28 cellular contexts compared by ENCODE assay signal in genomic region chrX:77514177-77514576, GRCh38.
"Had no signal": no experiment of that assay in that cellular context is flagged by ENCODE, and none has a peak within 500 bp of the region (broad histone marks: within the 10 kb centered on the region; RNA-seq: fewer than 3 reads in every experiment).

No MANE protein-coding gene starts in this region.

- H3K4me1 ChIP-seq: stomach, suprapubic skin, testis, thyroid gland, tibial artery, tibial nerve, transverse colon, upper lobe of left lung, upper lobe of right lung, uterus, vagina had no signal

- DNase-seq: stimulated activated CD4-positive, alpha-beta T cell treated with anti-CD3 and anti-CD28 coated beads, Interleukin-2, amount 100 ng/mL, for 48 hours; stimulated activated CD4-positive, alpha-beta T cell treated with anti-CD3 and anti-CD28 coated beads, Interleukin-4, amount 100 ng/mL, for 1 hour; stimulated activated CD4-positive, alpha-beta T cell treated with anti-CD3 and anti-CD28 coated beads, Interleukin-4, amount 100 ng/mL, for 24 hours; stimulated activated CD4-positive, alpha-beta T cell treated with anti-CD3 and anti-CD28 coated beads, Interleukin-4, amount 100 ng/mL, for 4 hours; stimulated activated CD8-positive, alpha-beta memory T cell treated with anti-CD3 and anti-CD28 coated beads, Interleukin-4, amount 100 ng/mL, for 48 hours; stimulated activated naive B cell treated with anti-CD40 and anti-IgM and Interleukin-4, amounts not matched to agents 10 μg/mL and 1 μg/mL and 100 μg/mL, for 72 hours; stimulated activated naive CD4-positive, alpha-beta T cell; stimulated activated naive CD4-positive, alpha-beta T cell treated with Interleukin-2 at 50 U/mL for 16 hours; stimulated activated naive CD8-positive, alpha-beta T cell treated with anti-CD3 and anti-CD28 coated beads, Interleukin-15, amount 100 ng/mL, for 72 hours; stimulated activated naive CD8-positive, alpha-beta T cell treated with anti-CD3 and anti-CD28 coated beads, Interleukin-15, Interleukin-2, amounts not matched to agents 100 U/mL and 50 U/mL, for 24 hours; stomach; substantia nigra; testis; thyroid gland; tibial artery; transverse colon; trophoblast cell; upper lobe of left lung; upper lobe of right lung; uterus had no signal

- H3K4me3 Mint-ChIP-seq: stimulated activated effector memory CD8-positive, alpha-beta T cell treated with anti-CD3 and anti-CD28 coated beads, Interleukin-12 subunit alpha, Interleukin-12 subunit beta, amount 100 ng/mL, for 72 hours; stimulated activated memory B cell treated with anti-CD40 and anti-IgM and Interleukin-4, amounts not matched to agents 10 μg/mL and 1 μg/mL and 100 μg/mL, for 72 hours; stimulated activated naive B cell treated with anti-CD40 and anti-IgM and Interleukin-4, amounts not matched to agents 10 μg/mL and 1 μg/mL and 100 μg/mL, for 72 hours; stimulated activated naive CD8-positive, alpha-beta T cell treated with anti-CD3 and anti-CD28 coated beads, Interleukin-15, amount 100 ng/mL, for 72 hours; stimulated activated naive CD8-positive, alpha-beta T cell treated with anti-CD3 and anti-CD28 coated beads, Interleukin-15, Interleukin-2, amounts not matched to agents 100 ng/mL and 50 ng/mL, for 24 hours; type B pancreatic cell had no signal

- ATAC-seq: stimulated activated effector memory CD8-positive, alpha-beta T cell treated with anti-CD3 and anti-CD28 coated beads, Interleukin-12 subunit alpha, Interleukin-12 subunit beta, amount 100 ng/mL, for 72 hours; stimulated activated memory B cell treated with anti-CD40 and anti-IgM and Interleukin-4, amounts not matched to agents 10 μg/mL and 1 μg/mL and 100 μg/mL, for 72 hours; stimulated activated naive B cell treated with anti-CD40 and anti-IgM and Interleukin-4, amounts not matched to agents 10 μg/mL and 1 μg/mL and 100 μg/mL, for 72 hours; stimulated activated naive CD8-positive, alpha-beta T cell treated with anti-CD3 and anti-CD28 coated beads, Interleukin-15, amount 100 ng/mL, for 72 hours; stimulated activated naive CD8-positive, alpha-beta T cell treated with anti-CD3 and anti-CD28 coated beads, Interleukin-15, Interleukin-2, amounts not matched to agents 100 U/mL and 50 U/mL, for 24 hours; upper lobe of right lung had no signal

- H3K27ac Mint-ChIP-seq: stimulated activated effector memory CD8-positive, alpha-beta T cell treated with anti-CD3 and anti-CD28 coated beads, Interleukin-12 subunit alpha, Interleukin-12 subunit beta, amount 100 ng/mL, for 72 hours; stimulated activated memory B cell treated with anti-CD40 and anti-IgM and Interleukin-4, amounts not matched to agents 10 μg/mL and 1 μg/mL and 100 μg/mL, for 72 hours; stimulated activated naive B cell treated with anti-CD40 and anti-IgM and Interleukin-4, amounts not matched to agents 10 μg/mL and 1 μg/mL and 100 μg/mL, for 72 hours; stimulated activated naive CD8-positive, alpha-beta T cell treated with anti-CD3 and anti-CD28 coated beads, Interleukin-15, amount 100 ng/mL, for 72 hours; stimulated activated naive CD8-positive, alpha-beta T cell treated with anti-CD3 and anti-CD28 coated beads, Interleukin-15, Interleukin-2, amounts not matched to agents 100 ng/mL and 50 ng/mL, for 24 hours; type B pancreatic cell had no signal

- H3K36me3 ChIP-seq: transverse colon, uterus had no signal

- H3K27me3 ChIP-seq: stomach, suprapubic skin, testis, thyroid gland, tibial artery, tibial nerve, transverse colon, upper lobe of left lung, upper lobe of right lung, uterus, vagina had no signal

- H3K4me1 Mint-ChIP-seq: stimulated activated memory B cell treated with anti-CD40 and anti-IgM and Interleukin-4, amounts not matched to agents 10 μg/mL and 1 μg/mL and 100 μg/mL, for 72 hours; stimulated activated naive CD8-positive, alpha-beta T cell treated with anti-CD3 and anti-CD28 coated beads, Interleukin-15, amount 100 ng/mL, for 72 hours had no signal

- H3K4me3 ChIP-seq: stomach, suprapubic skin, testis, thoracic aorta, thyroid gland, tibial artery, tibial nerve, transverse colon, upper lobe of left lung, upper lobe of right lung, uterus, vagina had no signal

- H3K9me3 Mint-ChIP-seq: stimulated activated effector memory CD8-positive, alpha-beta T cell treated with anti-CD3 and anti-CD28 coated beads, Interleukin-12 subunit alpha, Interleukin-12 subunit beta, amount 100 ng/mL, for 72 hours; stimulated activated naive CD8-positive, alpha-beta T cell treated with anti-CD3 and anti-CD28 coated beads, Interleukin-15, Interleukin-2, amounts not matched to agents 100 ng/mL and 50 ng/mL, for 24 hours had no signal

- H3K27me3 Mint-ChIP-seq: stimulated activated memory B cell treated with anti-CD40 and anti-IgM and Interleukin-4, amounts not matched to agents 10 μg/mL and 1 μg/mL and 100 μg/mL, for 72 hours; stimulated activated naive B cell treated with anti-CD40 and anti-IgM and Interleukin-4, amounts not matched to agents 10 μg/mL and 1 μg/mL and 100 μg/mL, for 72 hours; stimulated activated naive CD8-positive, alpha-beta T cell treated with anti-CD3 and anti-CD28 coated beads, Interleukin-15, amount 100 ng/mL, for 72 hours; stimulated activated naive CD8-positive, alpha-beta T cell treated with anti-CD3 and anti-CD28 coated beads, Interleukin-15, Interleukin-2, amounts not matched to agents 100 ng/mL and 50 ng/mL, for 24 hours; type B pancreatic cell had no signal

- H3K9me3 ChIP-seq: suprapubic skin, testis, thoracic aorta, thyroid gland, transverse colon, upper lobe of right lung, uterus had no signal

- H3K27ac ChIP-seq: stomach, suprapubic skin, testis, thoracic aorta, thyroid gland, tibial artery, tibial nerve, transverse colon, upper lobe of left lung, upper lobe of right lung, uterus, vagina had no signal
